In the genomic region with DNA sequence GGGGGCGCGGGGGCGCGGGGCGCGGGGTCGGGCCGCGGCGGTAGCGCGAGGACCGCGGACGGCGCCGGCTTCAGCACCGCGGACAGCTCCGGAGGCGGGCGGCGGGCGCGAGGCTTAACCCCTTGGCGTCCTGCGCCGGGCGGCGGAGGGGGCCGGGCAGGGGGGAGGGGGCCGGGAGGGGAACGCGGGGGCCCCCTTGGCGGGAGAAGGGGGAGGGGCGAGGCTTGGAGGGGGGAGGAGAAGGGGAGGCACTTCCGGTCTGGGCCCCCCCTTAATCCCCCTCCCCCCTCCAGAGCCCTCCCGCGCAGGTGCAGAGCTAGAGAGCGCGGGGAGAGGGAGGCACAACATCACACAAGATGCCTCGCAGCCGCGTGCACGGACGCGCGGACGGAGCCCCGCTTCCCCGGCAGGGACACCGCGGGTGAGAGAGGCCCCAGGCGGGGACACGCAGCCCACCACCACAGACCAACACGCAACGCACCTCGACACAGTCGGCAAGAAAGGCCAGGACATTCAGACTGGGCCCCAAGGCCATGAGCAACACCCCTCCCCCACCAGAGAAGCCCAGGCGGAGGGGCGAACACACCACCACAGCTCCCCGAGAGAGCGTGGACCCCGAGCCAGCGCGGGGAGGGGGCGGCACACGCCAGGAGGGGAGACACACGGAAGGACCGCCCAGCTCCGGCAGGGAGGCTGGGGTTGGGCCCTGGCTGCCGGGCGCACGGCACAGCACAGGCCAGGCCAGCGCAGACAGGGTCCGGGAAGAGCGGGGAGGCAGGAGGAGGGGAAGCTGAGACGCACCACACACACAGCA, we compare ENCODE assay signal across 9 cellular contexts. TPM values are rescaled to one million over a fixed set of nuclear protein-coding genes. Genes with fewer than 3 reads are reported as not detected.
DNase-seq lines count a peak whose midpoint lies in the region; ATAC-seq and TF ChIP-seq lines count a peak whose summit lies in the region.
"Had no signal": no experiment of that assay in that cellular context is flagged by ENCODE, and none has a peak within 500 bp of the region (broad histone marks: within the 10 kb centered on the region; RNA-seq: fewer than 3 reads in every experiment).

No MANE protein-coding gene starts in this region.

- peaks cover 94% of the 10 kb centered on the region for H3K27me3 ChIP-seq in iPS-18a (ENCODE audit: control insufficient read depth, insufficient read depth, low read length)

- no peak overlapping the region for H3K9ac ChIP-seq in iPS-18a (ENCODE audit: low read length)

- TF ChIP-seq CTCF in GM20000 (IDR thresholded peaks at IDR 0.05; ENCODE audit: extremely low read depth, missing control alignments) (no peak), coronary artery (IDR thresholded peaks at IDR 0.05) (no peak)

- H3K36me3 ChIP-seq in iPS-18a (ENCODE audit: control insufficient read depth, low read depth, low read length) = no peaks in the 10 kb centered on the region
- H3K36me3 ChIP-seq: heart right ventricle had no signal

- H3K4me3 ChIP-seq in iPS-18a (ENCODE audit: low read length) (peak overlapping the region; percentile 38), coronary artery (no peak overlapping the region)
- H3K4me3 ChIP-seq: heart right ventricle had no signal

- no peaks in the 10 kb centered on the region for H3K9me3 ChIP-seq in iPS-18a (ENCODE audit: control insufficient read depth, low read depth, low read length)
- H3K9me3 ChIP-seq: heart right ventricle had no signal

- no peak overlapping the region for H3K27ac ChIP-seq in iPS-18a (ENCODE audit: low read length)
- no peak overlapping the region for H3K27ac ChIP-seq in coronary artery
- H3K27ac ChIP-seq: heart right ventricle had no signal

- ATAC-seq in HG02884 (IDR thresholded peaks at IDR 0.05; ENCODE audit: unreplicated experiment) = no peak

- DNase-seq in AG20443 (ENCODE audit: low spot score) (peak; percentile 83), GM20000 (ENCODE audit: low spot score) (peak; percentile 84), SK-N-DZ (ENCODE audit: low spot score) (peak; percentile 73), EL (no peak), coronary artery (ENCODE audit: low spot score) (no peak)
- no peak for DNase-seq in effector CD4-positive, alpha-beta T cell
- DNase-seq: heart right ventricle had no signal

- peaks cover 5% of the 10 kb centered on the region for H3K4me1 ChIP-seq in iPS-18a (ENCODE audit: control insufficient read depth, low read depth, low read length)

RNA-seq across cellular contexts. Expression of a gene that starts 24.1 kb away (rescaled TPM):
- polyA plus RNA-seq in SK-N-DZ (2014; cell fraction: cytosol; rRNA removed) = 0.54 and 2.1 TPM in 2 replicates
- 1.2 and 5.0 TPM in 2 replicates for polyA plus RNA-seq in SK-N-DZ (2014; cell fraction: nucleus; rRNA removed)

RNA-seq across cellular contexts. Expression of a gene that starts 27.7 kb away (rescaled TPM):
- polyA plus RNA-seq in SK-N-DZ (2014; cell fraction: cytosol; rRNA removed) = 15.4 and 21.5 TPM in 2 replicates
- 30.9 and 44.3 TPM in 2 replicates for polyA plus RNA-seq in SK-N-DZ (2014; cell fraction: nucleus; rRNA removed)

RNA-seq across cellular contexts. Expression of a gene that starts 46.2 kb away (rescaled TPM):
- polyA plus RNA-seq in SK-N-DZ (2014; cell fraction: cytosol; rRNA removed) = 1.4 and 2.1 TPM in 2 replicates
- 1.1 TPM in 1 of 2 replicates, not detected in the other for polyA plus RNA-seq in SK-N-DZ (2014; cell fraction: nucleus; rRNA removed)

RNA-seq across cellular contexts. Expression of a gene that starts 55.8 kb away (rescaled TPM):
- polyA plus RNA-seq in SK-N-DZ (2014; cell fraction: cytosol; rRNA removed) = 0.33 and 0.64 TPM in 2 replicates
- 0.43 and 0.59 TPM in 2 replicates for polyA plus RNA-seq in SK-N-DZ (2014; cell fraction: nucleus; rRNA removed)

Comparison
In these comparisons a context has a peak if more than half of its experiments do, and no peak if none do; other contexts are left out.
1. DNase-seq: peak in AG20443 (single experiment), GM20000 (single experiment) and SK-N-DZ (single experiment); none in EL (single experiment), effector CD4-positive, alpha-beta T cell (single experiment) and coronary artery (single experiment).